Comparison of ENCODE assay signal across 17 cellular contexts in genomic region chr11:30984442-30984816, GRCh38.
DNase-seq lines count a peak whose midpoint lies in the region; ATAC-seq, FAIRE-seq and TF ChIP-seq lines count a peak whose summit lies in the region.
"Had no signal": no experiment of that assay in that cellular context is flagged by ENCODE, and none has a peak within 500 bp of the region (broad histone marks: within the 10 kb centered on the region; RNA-seq: fewer than 3 reads in every experiment).

No MANE protein-coding gene starts in this region.

- H3K27me3 ChIP-seq in brain microvascular endothelial cell (replicated peaks): no peaks in the 10 kb centered on the region
- H3K27me3 ChIP-seq: stomach had no signal

- ATAC-seq in A549 (peak; percentile 90 to 92), HG03442 (IDR thresholded peaks at IDR 0.05; ENCODE audit: unreplicated experiment) (no peak)
- ATAC-seq: Panc1 had no signal

- TF ChIP-seq POLR2A in A549 (IDR thresholded peaks at IDR 0.05; ENCODE audit: low read length): no peak

- CTCF ChIA-PET in A549 (lab: Yijun Ruan, JAX): no interaction called here

- H3K27ac ChIP-seq in A549: peak overlapping the region; percentile 68 to 77
- peak overlapping the region; percentile 40 for H3K27ac ChIP-seq in brain microvascular endothelial cell
- H3K27ac ChIP-seq: coronary artery, stomach had no signal

- H3K4me2 ChIP-seq in A549: peak overlapping the region; percentile 79

- 4% methylated on average over 4 of the region's 4 CpGs for WGBS in A549 (ENCODE audit: missing lambda C conversion rate)

- H3K9me3 ChIP-seq in A549: no peaks in the 10 kb centered on the region
- H3K9me3 ChIP-seq: stomach had no signal

- peaks cover 35% of the 10 kb centered on the region for H3K4me1 ChIP-seq in A549
- H3K4me1 ChIP-seq: stomach had no signal

- H3K36me3 ChIP-seq in brain microvascular endothelial cell (replicated peaks): no peaks in the 10 kb centered on the region
- H3K36me3 ChIP-seq: stomach had no signal

- peak; percentile 96 for FAIRE-seq in A549 (lab: Jason Lieb, UNC)

- in situ Hi-C loops in brain microvascular endothelial cell (cut with HindIII; ENCODE audit: low pct_ligation_motif_present, low sequenced_read_pairs): no loop called here

- no peak for TF ChIP-seq CTCF in A549 (IDR thresholded peaks at IDR 0.05)
- no peak for TF ChIP-seq CTCF in brain microvascular endothelial cell (IDR thresholded peaks at IDR 0.05; ENCODE audit: low read depth, low read length, missing control alignments)

- DNase-seq in A549 (ENCODE audit: low read depth in 1 of 2, low spot score in 1 of 2): peak; percentile 25 to 79
- DNase-seq in M059J (ENCODE audit: low read depth): peak; percentile 33
- peak; percentile 12 for DNase-seq in brain microvascular endothelial cell
- peak; percentile 41 for DNase-seq in kidney tubule cell (ENCODE audit: low spot score)
- DNase-seq in stimulated activated CD4-positive, alpha-beta T cell treated with anti-CD3 and anti-CD28 coated beads, Interleukin-4, amount 100 ng/mL, for 4 hours: no peak
- no peak for DNase-seq in activated CD4-positive, CD25-positive, alpha-beta regulatory T cell (lab: John Stamatoyannopoulos, UW)
- no peak for DNase-seq in NCI-H187 treated with DMSO at 0.1 percent for 48 hours (lab: John Stamatoyannopoulos, UW)
- DNase-seq: activated CD4-positive, alpha-beta T cell treated with anti-CD3 and anti-CD28 coated beads for 4 hours; activated naive CD8-positive, alpha-beta T cell treated with anti-CD3 and anti-CD28 coated beads for 36 hours; activated T-cell treated with anti-CD3 and anti-CD28 coated beads, Interleukin-2, amount 50 U/mL, for 1 hour; erythroblast; KG1; NCI-H526 treated with DMSO at 0.1 percent for 48 hours; stomach had no signal

- POLR2A ChIA-PET in A549 (lab: Yijun Ruan, JAX): no interaction called here

- no peak for TF ChIP-seq EP300 in A549 (IDR thresholded peaks at IDR 0.05)

- H3K4me3 ChIP-seq in A549 (peak overlapping the region; percentile 31), brain microvascular endothelial cell (ENCODE audit: low read depth, low read length) (no peak overlapping the region)
- H3K4me3 ChIP-seq: coronary artery, stomach had no signal

- no peak for TF ChIP-seq RAD21 in A549 (conservative IDR thresholded peaks at IDR 0.05 in 1 of 2, IDR thresholded peaks at IDR 0.05 in 1 of 2)

TF ChIP-seq in A549, 52 proteins besides CTCF, POLR2A, EP300 and RAD21:
- TF ChIP-seq USF2 (IDR thresholded peaks at IDR 0.05) (peak; percentile 36; the same call in 1 of the 2 replicates), HOXB5 (CRISPR knock-in tag; IDR thresholded peaks at IDR 0.05) (no peak), HEYL (CRISPR knock-in tag; IDR thresholded peaks at IDR 0.05) (no peak), NPAS2 (CRISPR knock-in tag; IDR thresholded peaks at IDR 0.05; ENCODE audit: borderline replicate concordance) (no peak), FOXS1 (CRISPR knock-in tag; IDR thresholded peaks at IDR 0.05) (no peak), RNF2 (IDR thresholded peaks at IDR 0.05; ENCODE audit: borderline replicate concordance, low read depth) (no peak), JUN (IDR thresholded peaks at IDR 0.05) (no peak), NR3C1 (IDR thresholded peaks at IDR 0.05) (no peak), FOSL2 (IDR thresholded peaks at IDR 0.05) (no peak), FOSL2 (CRISPR knock-in tag; IDR thresholded peaks at IDR 0.05) (peak; percentile 70), CBX2 (IDR thresholded peaks at IDR 0.05; ENCODE audit: borderline replicate concordance, low read depth) (no peak), GATA3 (IDR thresholded peaks at IDR 0.05; ENCODE audit: borderline replicate concordance) (peak; percentile 50; the same call in 1 of the 2 replicates), KDM1A (IDR thresholded peaks at IDR 0.05; ENCODE audit: low read depth) (no peak), EHF (CRISPR knock-in tag; IDR thresholded peaks at IDR 0.05) (no peak)

Comparison
In these comparisons a context has a peak if more than half of its experiments do, and no peak if none do; other contexts are left out.
1. DNase-seq: peak in A549 (2 of 2), M059J (single experiment), brain microvascular endothelial cell (single experiment) and kidney tubule cell (single experiment); none in stimulated activated CD4-positive, alpha-beta T cell treated with anti-CD3 and anti-CD28 coated beads, Interleukin-4, amount 100 ng/mL, for 4 hours (0 of 2), activated CD4-positive, CD25-positive, alpha-beta regulatory T cell (0 of 4) and NCI-H187 treated with DMSO at 0.1 percent for 48 hours (single experiment).